ENCODE assay signal across 1 cellular context in genomic region chr12:113949321-113950305, GRCh38.
TF ChIP-seq lines count a peak whose summit lies in the region.

No MANE protein-coding gene starts in this region.

TF ChIP-seq in IMR-90, 13 proteins besides CTCF, POLR2A, EP300 and RAD21:
- TF ChIP-seq ELK1 (IDR thresholded peaks at IDR 0.05; ENCODE audit: borderline replicate concordance, low read depth, low read length) = no peak
- no peak for TF ChIP-seq CHD1 (IDR thresholded peaks at IDR 0.05; ENCODE audit: low read depth, low read length)
- no peak for TF ChIP-seq MAZ (IDR thresholded peaks at IDR 0.05; ENCODE audit: borderline replicate concordance, low read depth, low read length)
- no peak for TF ChIP-seq RCOR1 (IDR thresholded peaks at IDR 0.05; ENCODE audit: insufficient replicate concordance, low read length)
- TF ChIP-seq MXI1 (IDR thresholded peaks at IDR 0.05; ENCODE audit: borderline replicate concordance, low read depth, low read length) = no peak
